Comparison of ENCODE assay signal across 8 cellular contexts in genomic region chr12:46825526-46826414, GRCh38. TPM values are rescaled to one million over a fixed set of nuclear protein-coding genes. Genes with fewer than 3 reads are reported as not detected.
DNase-seq lines count a peak whose midpoint lies in the region; ATAC-seq and TF ChIP-seq lines count a peak whose summit lies in the region.

Gene SLC38A4 (minus strand): TSS chr12:46825997. CDS start chr12:46793071, 32,926 bp downstream.

- H3K27me3 Mint-ChIP-seq in nephron progenitor cell (ENCODE audit: low read depth, poor library complexity): peaks cover 79% of the 10 kb centered on the region

- in situ Hi-C loops in G401 (cut with HindIII; ENCODE audit: low sequenced_read_pairs): no loop called here

- H3K27ac ChIP-seq in Peyer's patch: peak within 1 kb of the TSS in 1 of 4 donors; percentile 72

- DNase-seq in BE2C (peak; percentile 29), Peyer's patch (peak in 2 of 3 donors; percentile 61 to 67), fibroblast of the aortic adventitia (ENCODE audit: low read depth) (peak; percentile 62), nephron progenitor cell (peak; percentile 70), G401 (ENCODE audit: low spot score) (no peak)

- TF ChIP-seq POLR2A in Peyer's patch (IDR thresholded peaks at IDR 0.05): peak in 1 of 2 donors; percentile 24

- no peak within 1 kb of the TSS for H3K27ac Mint-ChIP-seq in nephron progenitor cell

- peaks cover 4% of the 10 kb centered on the region for H3K9me3 Mint-ChIP-seq in nephron progenitor cell

- H3K27me3 ChIP-seq in BE2C: peaks cover 23% of the 10 kb centered on the region
- H3K27me3 ChIP-seq in Peyer's patch: no peaks in the 10 kb centered on the region

- TF ChIP-seq CTCF in BE2C (IDR thresholded peaks at IDR 0.05; ENCODE audit: low read depth, low read length) (no peak), Peyer's patch (IDR thresholded peaks at IDR 0.05) (peak in 2 of 6 experiments; percentile 17 to 31), fibroblast of the aortic adventitia (IDR thresholded peaks at IDR 0.05; ENCODE audit: insufficient read depth, low read length) (peak; percentile 20), nephron progenitor cell (IDR thresholded peaks at IDR 0.05) (no peak)

- H3K9me3 ChIP-seq in BE2C (no peaks in the 10 kb centered on the region), Peyer's patch (no peaks in the 10 kb centered on the region)

- H3K4me1 ChIP-seq in BE2C (no peaks in the 10 kb centered on the region), Peyer's patch (peaks cover 0 to 10% (median 0%) of the 10 kb centered on the region in 4 donors)

- H3K36me3 ChIP-seq in BE2C: no peaks in the 10 kb centered on the region
- H3K36me3 ChIP-seq in Peyer's patch: no peaks in the 10 kb centered on the region

- H3K4me1 Mint-ChIP-seq in nephron progenitor cell: peaks cover 10% of the 10 kb centered on the region

- H3K4me3 ChIP-seq in BE2C (ENCODE audit: low read depth, low read length) (no peak within 1 kb of the TSS), Peyer's patch (peak within 1 kb of the TSS in 2 of 4 donors; percentile 34 to 55), fibroblast of the aortic adventitia (ENCODE audit: low read depth, low read length) (peak within 1 kb of the TSS; percentile 52)

- no peak for ATAC-seq in HG03460 (IDR thresholded peaks at IDR 0.05; ENCODE audit: unreplicated experiment)
- ATAC-seq in HG02840 (IDR thresholded peaks at IDR 0.05; ENCODE audit: low FRiP score, unreplicated experiment): no peak
- ATAC-seq in GM18861 (IDR thresholded peaks at IDR 0.05; ENCODE audit: unreplicated experiment): no peak

- peak within 1 kb of the TSS; percentile 86 for H3K4me3 Mint-ChIP-seq in nephron progenitor cell

- no peaks in the 10 kb centered on the region for H3K36me3 Mint-ChIP-seq in nephron progenitor cell (ENCODE audit: low read depth)

RNA-seq across cellular contexts. Expression of gene SLC38A4, which starts in this region (rescaled TPM):
- polyA plus RNA-seq in BE2C (2012; ENCODE audit: insufficient read depth, insufficient read length, low read depth): not detected
- total RNA-seq in Peyer's patch: 10 to 100 TPM in 1 of 4 donors, 1 to 10 TPM in 1, under 1 TPM in 1, not detected in 1; 0.18 to 18.6 (median 1.1) TPM
- total RNA-seq in fibroblast of the aortic adventitia (ENCODE audit: low replicate concordance): 1.6 and 4.6 TPM in 2 replicates
- 0.03 TPM in 1 of 2 replicates, not detected in the other for total RNA-seq in G401 (2014; rRNA removed; shearing (Covaris generic))
